In the genomic region with DNA sequence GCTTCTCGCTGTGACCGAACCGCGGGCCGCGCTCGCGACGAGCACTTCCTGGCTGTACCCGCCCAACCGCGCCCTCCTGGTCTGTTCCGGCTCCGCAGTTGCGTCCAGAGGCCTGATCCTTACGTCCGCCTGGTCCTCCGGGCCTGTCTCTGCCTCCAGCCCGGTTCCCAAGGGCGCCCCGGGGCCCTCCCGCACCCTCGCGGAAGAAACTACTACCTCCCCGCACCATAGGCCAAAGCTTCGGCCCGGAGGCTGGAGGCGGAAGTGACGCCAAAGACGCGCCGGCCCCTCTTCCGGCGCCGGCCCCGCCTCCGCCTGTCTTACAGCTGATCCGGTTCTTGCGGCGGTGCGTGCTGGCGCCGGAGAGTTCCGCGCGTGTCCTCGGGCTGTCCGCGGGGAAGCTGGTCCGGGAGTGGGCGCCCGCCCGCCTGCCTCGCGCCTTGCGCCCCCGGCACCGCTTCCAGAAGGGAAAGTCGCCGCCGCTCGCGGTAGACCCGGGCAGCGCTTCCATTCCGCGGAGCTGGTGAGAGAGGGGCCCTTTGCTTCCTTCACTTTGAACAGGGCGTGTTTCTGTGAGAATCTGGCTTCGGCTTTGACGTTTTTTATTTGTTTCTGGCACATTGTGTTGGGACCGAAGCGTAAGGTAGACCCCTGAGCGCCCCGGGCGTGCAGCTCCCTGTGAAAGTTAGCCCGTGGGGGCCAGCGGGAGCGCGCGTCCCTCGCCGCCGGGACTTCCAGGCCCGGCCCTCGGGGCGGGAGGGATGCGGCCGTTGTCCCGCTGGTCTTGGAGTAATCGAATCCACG, we compare ENCODE assay signal across 8 cellular contexts. TPM values are rescaled to one million over a fixed set of nuclear protein-coding genes. Genes with fewer than 3 reads are reported as not detected.
A peak's percentile ranks its signal among the peaks of the same experiment; 100 is the strongest.
DNase-seq lines count a peak whose midpoint lies in the region; ATAC-seq and TF ChIP-seq lines count a peak whose summit lies in the region.

Gene ZNF778 (plus strand): TSS at position 316 of the 804 bp plus-strand sequence. CDS start 3,425 bp downstream, outside the sequence.

- peaks cover 20% of the 10 kb centered on the region for H3K4me1 Mint-ChIP-seq in activated CD8-positive, alpha-beta memory T cell treated with anti-CD3 and anti-CD28 coated beads, Interleukin-2, amount 10 ng/mL, durations not matched to agents 7 days and 5 days

- ATAC-seq in HG03432 (IDR thresholded peaks at IDR 0.05; ENCODE audit: unreplicated experiment): peak; percentile 83
- peak; percentile 90 for ATAC-seq in activated CD8-positive, alpha-beta memory T cell treated with anti-CD3 and anti-CD28 coated beads, Interleukin-2, amount 10 ng/mL, durations not matched to agents 7 days and 5 days

- H3K27me3 Mint-ChIP-seq in activated CD8-positive, alpha-beta memory T cell treated with anti-CD3 and anti-CD28 coated beads, Interleukin-2, amount 10 ng/mL, durations not matched to agents 7 days and 5 days: no peaks in the 10 kb centered on the region

- H3K4me2 ChIP-seq in BLaER1: peak within 1 kb of the TSS; percentile 93

- DNase-seq in NOMO-1 (lab: John Stamatoyannopoulos, UW; ENCODE audit: unreplicated experiment in 2 of 2): peak; percentile 85 to 92
- DNase-seq in activated CD8-positive, alpha-beta memory T cell treated with anti-CD3 and anti-CD28 coated beads, Interleukin-2, amount 10 ng/mL, durations not matched to agents 7 days and 5 days: peak; percentile 87
- DNase-seq in stimulated activated CD8-positive, alpha-beta memory T cell treated with anti-CD3 and anti-CD28 coated beads, Interleukin-15, amount 100 ng/mL, for 1 hour (ENCODE audit: low read depth): peak; percentile 55

- no peaks in the 10 kb centered on the region for H3K27me3 ChIP-seq in BLaER1
- no peaks in the 10 kb centered on the region for H3K27me3 ChIP-seq in endocrine pancreas (ENCODE audit: control insufficient read depth, insufficient read depth, low read length)

- H3K9me3 Mint-ChIP-seq in activated CD8-positive, alpha-beta memory T cell treated with anti-CD3 and anti-CD28 coated beads, Interleukin-2, amount 10 ng/mL, durations not matched to agents 7 days and 5 days (ENCODE audit: low read depth): no peaks in the 10 kb centered on the region

- H3K9ac ChIP-seq in BLaER1: peak within 1 kb of the TSS; percentile 94
- H3K9ac ChIP-seq in endocrine pancreas (ENCODE audit: control insufficient read depth, insufficient read depth, low read length): peak within 1 kb of the TSS; percentile 85

- peak within 1 kb of the TSS; percentile 82 for H3K4me3 ChIP-seq in BLaER1
- H3K4me3 ChIP-seq in endocrine pancreas (ENCODE audit: control insufficient read depth, insufficient read depth, low read length): peak within 1 kb of the TSS; percentile 89
- H3K4me3 ChIP-seq in mesodermal cell (ENCODE audit: extremely low read depth, insufficient read depth, low read length, poor library complexity, severe bottlenecking): peak within 1 kb of the TSS; percentile 78

- H3K9me3 ChIP-seq in BLaER1: no peaks in the 10 kb centered on the region
- no peaks in the 10 kb centered on the region for H3K9me3 ChIP-seq in endocrine pancreas (ENCODE audit: control insufficient read depth, low read length)
- no peaks in the 10 kb centered on the region for H3K9me3 ChIP-seq in mesodermal cell (ENCODE audit: control insufficient read depth, low read length)

- H3K36me3 ChIP-seq in BLaER1: peaks cover 31% of the 10 kb centered on the region
- peaks cover 1% of the 10 kb centered on the region for H3K36me3 ChIP-seq in endocrine pancreas (ENCODE audit: control insufficient read depth, insufficient read depth, low read length)
- peaks cover 35% of the 10 kb centered on the region for H3K36me3 ChIP-seq in mesodermal cell (ENCODE audit: control insufficient read depth, insufficient read depth, low read length)

- H4K20me1 ChIP-seq in BLaER1: peaks cover 14% of the 10 kb centered on the region; the same call in 1 of the 2 replicates

- CTCF ChIA-PET in activated CD8-positive, alpha-beta memory T cell treated with anti-CD3 and anti-CD28 coated beads, Interleukin-2, amount 10 ng/mL, durations not matched to agents 7 days and 5 days (lab: Charles Lee): interaction anchor here (0.5 to 1.9 kb wide), 16 partner anchors 10 to 538 kb away, joined by 3 to 10 read pairs (median 3); partner anchors contain the start of genes APRT, GALNS and TRAPPC2L

- H3K4me1 ChIP-seq in BLaER1 (peaks cover 31% of the 10 kb centered on the region), endocrine pancreas (ENCODE audit: control insufficient read depth, insufficient read depth, low read length) (no peaks in the 10 kb centered on the region), mesodermal cell (ENCODE audit: control insufficient read depth, insufficient read depth, low read length, poor library complexity, severe bottlenecking) (no peaks in the 10 kb centered on the region)

- H3K36me3 Mint-ChIP-seq in activated CD8-positive, alpha-beta memory T cell treated with anti-CD3 and anti-CD28 coated beads, Interleukin-2, amount 10 ng/mL, durations not matched to agents 7 days and 5 days: peaks cover 7% of the 10 kb centered on the region

- H3K4me3 Mint-ChIP-seq in activated CD8-positive, alpha-beta memory T cell treated with anti-CD3 and anti-CD28 coated beads, Interleukin-2, amount 10 ng/mL, durations not matched to agents 7 days and 5 days: peak within 1 kb of the TSS; percentile 72

- WGBS in mesodermal cell (ENCODE audit: insufficient coverage in 2 of 2), 2 experiments: 0 to 1% methylated on average over 57 to 67 of the region's 91 CpGs

- peak; percentile 88 for TF ChIP-seq POLR2A in GM19099 (IDR thresholded peaks at IDR 0.05; ENCODE audit: extremely low read depth, insufficient read length, low read depth)

- H3K27ac Mint-ChIP-seq in activated CD8-positive, alpha-beta memory T cell treated with anti-CD3 and anti-CD28 coated beads, Interleukin-2, amount 10 ng/mL, durations not matched to agents 7 days and 5 days: peak within 1 kb of the TSS; percentile 92

- H3K27ac ChIP-seq in BLaER1: peak within 1 kb of the TSS; percentile 91
- H3K27ac ChIP-seq in mesodermal cell (ENCODE audit: low read depth, low read length, severe bottlenecking): peak within 1 kb of the TSS; percentile 63

RNA-seq across cellular contexts. Expression of gene ZNF778, which starts in this region (rescaled TPM):
- total RNA-seq in activated CD8-positive, alpha-beta memory T cell treated with anti-CD3 and anti-CD28 coated beads, Interleukin-2, amount 10 ng/mL, durations not matched to agents 7 days and 5 days: 1 to 10 TPM; 8.1 to 9.3 TPM
- 15.9 TPM for polyA plus RNA-seq in mesodermal cell (2013, experiment 1 of 2)
- 15.9 TPM for polyA plus RNA-seq in mesodermal cell (2013, experiment 2 of 2)

Comparison
In these comparisons a context has a peak if more than half of its experiments do, and no peak if none do; other contexts are left out.
1. Peak in every context shown above with its lines: DNase-seq, ATAC-seq, H3K4me3 ChIP-seq and H3K27ac ChIP-seq.